In the genomic region with DNA sequence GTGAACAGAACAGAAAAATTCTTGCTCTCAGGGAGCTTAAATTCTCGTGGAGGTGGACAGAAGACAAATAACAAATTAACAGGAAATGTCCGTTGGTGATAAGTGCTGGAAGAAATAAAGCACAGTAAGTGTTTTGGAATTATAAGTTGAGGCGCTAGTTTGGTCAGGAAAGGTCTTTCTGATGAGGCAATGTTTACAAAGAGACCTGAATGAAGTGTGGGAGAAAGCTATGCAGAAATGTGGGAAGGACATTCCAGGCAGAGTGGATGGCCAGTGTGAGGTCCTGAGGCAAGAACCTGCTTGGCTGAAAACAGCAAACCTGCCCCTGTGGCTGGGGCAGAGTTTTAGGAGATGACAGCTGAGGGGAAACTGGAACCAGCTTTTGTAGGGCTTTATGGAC, we compare ENCODE assay signal across 1 cellular context.
TF ChIP-seq lines count a peak whose summit lies in the region.

No MANE protein-coding gene starts in this region.

TF ChIP-seq in WTC11, 78 proteins besides CTCF, POLR2A, EP300 and RAD21 (continued from another document):
- TF ChIP-seq, protein P1, sequence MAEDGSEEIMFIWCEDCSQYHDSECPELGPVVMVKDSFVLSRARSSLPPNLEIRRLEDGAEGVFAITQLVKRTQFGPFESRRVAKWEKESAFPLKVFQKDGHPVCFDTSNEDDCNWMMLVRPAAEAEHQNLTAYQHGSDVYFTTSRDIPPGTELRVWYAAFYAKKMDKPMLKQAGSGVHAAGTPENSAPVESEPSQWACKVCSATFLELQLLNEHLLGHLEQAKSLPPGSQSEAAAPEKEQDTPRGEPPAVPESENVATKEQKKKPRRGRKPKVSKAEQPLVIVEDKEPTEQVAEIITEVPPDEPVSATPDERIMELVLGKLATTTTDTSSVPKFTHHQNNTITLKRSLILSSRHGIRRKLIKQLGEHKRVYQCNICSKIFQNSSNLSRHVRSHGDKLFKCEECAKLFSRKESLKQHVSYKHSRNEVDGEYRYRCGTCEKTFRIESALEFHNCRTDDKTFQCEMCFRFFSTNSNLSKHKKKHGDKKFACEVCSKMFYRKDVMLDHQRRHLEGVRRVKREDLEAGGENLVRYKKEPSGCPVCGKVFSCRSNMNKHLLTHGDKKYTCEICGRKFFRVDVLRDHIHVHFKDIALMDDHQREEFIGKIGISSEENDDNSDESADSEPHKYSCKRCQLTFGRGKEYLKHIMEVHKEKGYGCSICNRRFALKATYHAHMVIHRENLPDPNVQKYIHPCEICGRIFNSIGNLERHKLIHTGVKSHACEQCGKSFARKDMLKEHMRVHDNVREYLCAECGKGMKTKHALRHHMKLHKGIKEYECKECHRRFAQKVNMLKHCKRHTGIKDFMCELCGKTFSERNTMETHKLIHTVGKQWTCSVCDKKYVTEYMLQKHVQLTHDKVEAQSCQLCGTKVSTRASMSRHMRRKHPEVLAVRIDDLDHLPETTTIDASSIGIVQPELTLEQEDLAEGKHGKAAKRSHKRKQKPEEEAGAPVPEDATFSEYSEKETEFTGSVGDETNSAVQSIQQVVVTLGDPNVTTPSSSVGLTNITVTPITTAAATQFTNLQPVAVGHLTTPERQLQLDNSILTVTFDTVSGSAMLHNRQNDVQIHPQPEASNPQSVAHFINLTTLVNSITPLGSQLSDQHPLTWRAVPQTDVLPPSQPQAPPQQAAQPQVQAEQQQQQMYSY (CRISPR knock-in tag; IDR thresholded peaks at IDR 0.05) = no peak
- no peak for TF ChIP-seq NFE2L1 (CRISPR knock-in tag; IDR thresholded peaks at IDR 0.05)
